Comparison of ENCODE assay signal across 8 cellular contexts in genomic region chr2:113756088-113757058, GRCh38. TPM values are rescaled to one million over a fixed set of nuclear protein-coding genes. Genes with fewer than 3 reads are reported as not detected.
DNase-seq lines count a peak whose midpoint lies in the region; ATAC-seq, FAIRE-seq and TF ChIP-seq lines count a peak whose summit lies in the region.

A gene with protein sequence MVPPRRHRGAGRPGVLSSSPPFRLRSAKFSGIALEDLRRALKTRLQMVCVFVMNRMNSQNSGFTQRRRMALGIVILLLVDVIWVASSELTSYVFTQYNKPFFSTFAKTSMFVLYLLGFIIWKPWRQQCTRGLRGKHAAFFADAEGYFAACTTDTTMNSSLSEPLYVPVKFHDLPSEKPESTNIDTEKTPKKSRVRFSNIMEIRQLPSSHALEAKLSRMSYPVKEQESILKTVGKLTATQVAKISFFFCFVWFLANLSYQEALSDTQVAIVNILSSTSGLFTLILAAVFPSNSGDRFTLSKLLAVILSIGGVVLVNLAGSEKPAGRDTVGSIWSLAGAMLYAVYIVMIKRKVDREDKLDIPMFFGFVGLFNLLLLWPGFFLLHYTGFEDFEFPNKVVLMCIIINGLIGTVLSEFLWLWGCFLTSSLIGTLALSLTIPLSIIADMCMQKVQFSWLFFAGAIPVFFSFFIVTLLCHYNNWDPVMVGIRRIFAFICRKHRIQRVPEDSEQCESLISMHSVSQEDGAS (minus strand): TSS chr2:113756642. CDS start chr2:113756409, 233 bp downstream.

- TF ChIP-seq POLR2A in GM18505 (IDR thresholded peaks at IDR 0.05; ENCODE audit: borderline replicate concordance, extremely low read depth, insufficient read depth, insufficient read length): peak; percentile 80

- peak; percentile 96 for FAIRE-seq in urothelium cell line (lab: Jason Lieb, UNC)

- intact Hi-C loops in left ventricle myocardium superior (cut with micrococcal nuclease): no loop called here

- peak within 1 kb of the TSS; percentile 88 for H3K27ac ChIP-seq in angular gyrus (ENCODE audit: low read depth, low read length)

- ATAC-seq in GM18505 (IDR thresholded peaks at IDR 0.05; ENCODE audit: unreplicated experiment) (peak; percentile 93), HG02970 (IDR thresholded peaks at IDR 0.05; ENCODE audit: low FRiP score, unreplicated experiment) (peak; percentile 91), left ventricle myocardium superior (peak; percentile 99)

- DNase-seq in NCI-H187 treated with DMSO at 0.1 percent for 48 hours (lab: John Stamatoyannopoulos, UW) (peak; percentile 15), T-helper 2 cell (peak; percentile 89 to 92 (median 91)), left ventricle myocardium superior (peak; percentile 98), pulmonary artery endothelial cell (ENCODE audit: low read depth, low spot score) (peak; percentile 50), urothelium cell line (ENCODE audit: low spot score) (peak; percentile 96)

RNA-seq across cellular contexts. Expression of the gene that starts here (rescaled TPM):
- 56.2 TPM for total RNA-seq in left ventricle myocardium superior
- 85.6 and 125 TPM in 2 replicates for total RNA-seq in pulmonary artery endothelial cell

Comparison
In these comparisons a context has a peak if more than half of its experiments do, and no peak if none do; other contexts are left out.
1. Peak in every context shown above with its lines: DNase-seq, ATAC-seq and H3K27ac ChIP-seq.
2. DNase-seq: peak in every context shown above with its lines; median percentile 98 in left ventricle myocardium superior; 96 in urothelium cell line; 91 in T-helper 2 cell; 50 in pulmonary artery endothelial cell; 15 in NCI-H187 treated with DMSO at 0.1 percent for 48 hours.